ENCODE assay signal across 1 cellular context in genomic region chr1:116962976-116963639, GRCh38.
TF ChIP-seq lines count a peak whose summit lies in the region.

No MANE protein-coding gene starts in this region.

TF ChIP-seq in GM23338, 12 proteins besides CTCF, POLR2A, EP300 and RAD21 (continued from another document):
- TF ChIP-seq POLR2AphosphoS5 (IDR thresholded peaks at IDR 0.05; ENCODE audit: low read depth): no peak
- TF ChIP-seq ZNF462 (CRISPR knock-in tag; IDR thresholded peaks at IDR 0.05): no peak
- TF ChIP-seq EZH2phosphoT487 (IDR thresholded peaks at IDR 0.05; ENCODE audit: unreplicated experiment): no peak
- TF ChIP-seq ETS1 (IDR thresholded peaks at IDR 0.05): no peak
TF ChIP-seq in GM23338: peak in this region for 0.
